ENCODE assay signal across 33 cellular contexts in the genomic region with DNA sequence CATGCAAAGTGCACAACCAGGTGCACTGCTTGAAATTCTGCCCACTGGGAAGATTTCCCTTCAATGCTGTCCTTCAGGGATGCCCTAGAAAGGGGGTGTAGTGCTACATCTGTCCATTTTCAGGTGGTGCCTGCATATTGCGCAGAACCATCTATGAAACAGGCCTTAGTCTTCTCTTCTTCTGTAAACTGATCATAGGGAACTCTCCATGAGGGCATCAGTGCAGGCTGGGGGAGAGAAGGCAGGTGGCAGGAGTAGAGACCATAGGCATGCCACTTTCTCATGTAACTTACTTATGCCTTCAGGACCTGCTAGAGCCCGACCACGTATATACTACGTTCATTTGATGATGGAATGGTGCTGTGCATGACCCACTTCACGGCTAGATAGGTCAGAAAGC.
"Had no signal": no experiment of that assay in that cellular context is flagged by ENCODE, and none has a peak within 500 bp of the region (broad histone marks: within the 10 kb centered on the region; RNA-seq: fewer than 3 reads in every experiment).

No MANE protein-coding gene starts in this region.

- H3K36me3 ChIP-seq: MG63 had no signal

- DNase-seq: Karpas-422, Kasumi-1, MG63, MM.1S, MV-4-11, NCI-H1048, NCI-H1092, NCI-H1092 treated with DMSO at 0.1 percent for 48 hours, NCI-H1105, NCI-H1105 treated with DMSO at 0.1 percent for 48 hours, NCI-H1417, NCI-H1417 treated with DMSO at 0.1 percent for 48 hours, NCI-H1436, NCI-H1436 treated with DMSO at 0.1 percent for 48 hours, NCI-H146, NCI-H1694, NCI-H1694 treated with DMSO at 0.1 percent for 48 hours, NCI-H187, NCI-H187 treated with DMSO at 0.1 percent for 48 hours, NCI-H1930, NCI-H2029, NCI-H2029 treated with DMSO at 0.1 percent for 48 hours, NCI-H2081, NCI-H2081 treated with DMSO at 0.1 percent for 48 hours, NCI-H2107, NCI-H2171, NCI-H2171 treated with DMSO at 0.1 percent for 48 hours, NCI-H2227 treated with DMSO at 0.1 percent for 48 hours, NCI-H226, NCI-H345, NCI-H510A, NCI-H510A treated with DMSO at 0.1 percent for 48 hours, NCI-H524 had no signal

- H3K9me3 ChIP-seq: MG63 had no signal

- H3K4me3 ChIP-seq: MG63 had no signal

- H3K27me3 ChIP-seq: MG63 had no signal
